ENCODE assay signal across 1 cellular context in genomic region chr1:91830242-91831131, GRCh38.
A peak's percentile ranks its signal among the peaks of the same experiment; 100 is the strongest.
TF ChIP-seq lines count a peak whose summit lies in the region.

No MANE protein-coding gene starts in this region.

TF ChIP-seq in IMR-90, 13 proteins besides CTCF, POLR2A, EP300 and RAD21 (continued from another document):
- TF ChIP-seq BHLHE40 (IDR thresholded peaks at IDR 0.05; ENCODE audit: low read depth, low read length): peak; percentile 20; the same call in 1 of the 2 replicates
- TF ChIP-seq MXI1 (IDR thresholded peaks at IDR 0.05; ENCODE audit: borderline replicate concordance, low read depth, low read length): 0 out of 2 replicates have a peak, but pooled peaks have one; percentile 22
- peak; percentile 36; the same call in 1 of the 2 replicates for TF ChIP-seq MAZ (IDR thresholded peaks at IDR 0.05; ENCODE audit: borderline replicate concordance, low read depth, low read length)
